In genomic region chr19:19534556-19535265, GRCh38 we compare ENCODE assay signal across 17 cellular contexts. TPM values are rescaled to one million over a fixed set of nuclear protein-coding genes. Genes with fewer than 3 reads are reported as not detected.
A peak's percentile ranks its signal among the peaks of the same experiment; 100 is the strongest.
DNase-seq lines count a peak whose midpoint lies in the region; ATAC-seq, FAIRE-seq and TF ChIP-seq lines count a peak whose summit lies in the region.
"Had no signal": no experiment of that assay in that cellular context is flagged by ENCODE, and none has a peak within 500 bp of the region (broad histone marks: within the 10 kb centered on the region; RNA-seq: fewer than 3 reads in every experiment).

No MANE protein-coding gene starts in this region.

- H3K36me3 Mint-ChIP-seq in Caco-2 (ENCODE audit: insufficient read depth, unreplicated experiment) (peaks cover 31% of the 10 kb centered on the region), T-helper 17 cell (ENCODE audit: low read depth) (no peaks in the 10 kb centered on the region)

- H3K27me3 Mint-ChIP-seq in Caco-2 (ENCODE audit: insufficient read depth, unreplicated experiment) (no peaks in the 10 kb centered on the region), T-helper 17 cell (peaks cover 6% of the 10 kb centered on the region)

- H3K9me3 ChIP-seq in Caco-2 (no peaks in the 10 kb centered on the region), T-helper 17 cell (ENCODE audit: control insufficient read depth, low read length, poor library complexity, severe bottlenecking) (no peaks in the 10 kb centered on the region), kidney (ENCODE audit: control insufficient read depth in 1 of 2, low read length in 2 of 2) (no peaks in the 10 kb centered on the region)
- H3K9me3 ChIP-seq: A549; BLaER1 treated with 17β-estradiol and CSF1 and Interleukin-3, amounts not matched to agents 10 nM and 100 nM had no signal

- H3K4me1 Mint-ChIP-seq in Caco-2 (ENCODE audit: low read depth, unreplicated experiment) (peaks cover 16% of the 10 kb centered on the region), T-helper 17 cell (peaks cover 25% of the 10 kb centered on the region)

- no peak overlapping the region for H3K27ac ChIP-seq in kidney (ENCODE audit: low read depth in 2 of 2, low read length in 2 of 2)
- H3K27ac ChIP-seq: A549, RWPE1 had no signal

- POLR2A ChIA-PET in Caco-2 (lab: Charles Lee): no interaction called here

- H3K4me3 Mint-ChIP-seq in Caco-2 (ENCODE audit: unreplicated experiment) (no peak overlapping the region), T-helper 17 cell (no peak overlapping the region)

- FAIRE-seq in kidney (lab: Jason Lieb, UNC): no peak
- FAIRE-seq: A549, GM12892 had no signal

- CTCF ChIA-PET in Caco-2 (lab: Charles Lee): no interaction called here

- TF ChIP-seq CTCF in Caco-2 (IDR thresholded peaks at IDR 0.05; ENCODE audit: insufficient read depth in 1 of 2, low read depth in 1 of 2, low read length in 1 of 2, severe bottlenecking in 1 of 2, unreplicated experiment in 1 of 2) (no peak), kidney (IDR thresholded peaks at IDR 0.05; ENCODE audit: borderline replicate concordance, extremely low read depth, insufficient read depth) (no peak)

- no peak overlapping the region for H3K9ac ChIP-seq in kidney (ENCODE audit: low read length in 2 of 2)

- peak overlapping the region; percentile 22 for H3K27ac Mint-ChIP-seq in Caco-2 (ENCODE audit: unreplicated experiment)
- H3K27ac Mint-ChIP-seq in T-helper 17 cell: peak overlapping the region; percentile 4

- intact Hi-C loops in Caco-2 (cut with micrococcal nuclease; ENCODE audit: unreplicated experiment) (loop anchor here (5.0 kb wide), 1 partner anchor 93 kb away; the partner anchor contains the start of gene LPAR2), kidney (cut with DNase I) (loop anchor here (5.0 to 10.0 kb wide), 2 partner anchors 108 to 430 kb away; partner anchors contain the start of gene GMIP)

- H3K4me3 ChIP-seq in Caco-2 (ENCODE audit: low read depth, low read length): no peak overlapping the region
- no peak overlapping the region for H3K4me3 ChIP-seq in kidney (ENCODE audit: low read length in 2 of 2)
- H3K4me3 ChIP-seq: A549; BLaER1 treated with 17β-estradiol and CSF1 and Interleukin-3, amounts not matched to agents 10 nM and 100 nM had no signal

- H3K36me3 ChIP-seq in Caco-2 (ENCODE audit: control insufficient read depth, insufficient read depth, low read length): no peaks in the 10 kb centered on the region
- no peaks in the 10 kb centered on the region for H3K36me3 ChIP-seq in kidney (ENCODE audit: control insufficient read depth in 1 of 2, insufficient read depth in 2 of 2, low read length in 2 of 2)

- no peak for ATAC-seq in T-helper 17 cell
- ATAC-seq: A549 had no signal

- no TSS peak for BruUV-seq in Caco-2 (replicated peaks; lab: Mats Ljungman, UMichigan)

- H3K9me3 Mint-ChIP-seq in Caco-2 (ENCODE audit: unreplicated experiment): no peaks in the 10 kb centered on the region

- H3K4me1 ChIP-seq in Caco-2 (no peaks in the 10 kb centered on the region), kidney (ENCODE audit: control insufficient read depth in 1 of 2, insufficient read depth in 1 of 2, low read depth in 1 of 2, low read length in 2 of 2) (peaks cover 5 to 11% of the 10 kb centered on the region in 2 donors)
- H3K4me1 ChIP-seq: A549 had no signal

- no peaks in the 10 kb centered on the region for H3K27me3 ChIP-seq in Caco-2 (replicated peaks; ENCODE audit: control insufficient read depth, insufficient read depth, low read length)

- DNase-seq in Caco-2 (no peak), T-helper 17 cell (no peak), kidney (peak; percentile 63), SHP77 treated with DMSO at 0.1 percent for 48 hours (lab: John Stamatoyannopoulos, UW) (no peak), D341Med (ENCODE audit: low spot score) (no peak), OCI-M2 (lab: John Stamatoyannopoulos, UW; ENCODE audit: unreplicated experiment) (no peak)
- DNase-seq: KBM-7, NCI-H1417 treated with DMSO at 0.1 percent for 48 hours, NCI-H1930, NCI-H446, NCI-H69, OCI-M1 had no signal

RNA-seq across cellular contexts. Expression of gene CILP2, which starts 3.4 kb away (rescaled TPM):
- 1.1 and 1.3 TPM in 2 replicates for total RNA-seq in Caco-2 (2022)
- under 1 TPM; 0.73 to 0.99 TPM for total RNA-seq in T-helper 17 cell
- total RNA-seq in kidney: 0.41 TPM
- not detected for polyA plus RNA-seq in kidney (ENCODE audit: insufficient read depth, low read depth, low replicate concordance)
- total RNA-seq: SK-MEL-5 had no signal

RNA-seq across cellular contexts. Expression of gene YJEFN3, which starts 6.0 kb away (rescaled TPM):
- total RNA-seq in Caco-2 (2022): 6.7 and 8.1 TPM in 2 replicates
- 1 to 10 TPM; 3.0 to 6.1 TPM for total RNA-seq in T-helper 17 cell
- total RNA-seq in kidney: 3.7 TPM
- polyA plus RNA-seq in kidney (ENCODE audit: insufficient read depth, low read depth, low replicate concordance): 3.1 TPM

RNA-seq across cellular contexts. Expression of gene NDUFA13, which starts 18.7 kb away (rescaled TPM):
- total RNA-seq in Caco-2 (2022) (345 and 355 TPM in 2 replicates), T-helper 17 cell (100 to 1,000 TPM; 175 to 195 TPM), kidney (328 TPM)
- 627 TPM for polyA plus RNA-seq in kidney (ENCODE audit: insufficient read depth, low read depth, low replicate concordance)

RNA-seq across cellular contexts. Expression of gene TSSK6, which starts 19.4 kb away (rescaled TPM):
- 3.1 and 3.8 TPM in 2 replicates for total RNA-seq in Caco-2 (2022)
- 1 to 10 TPM; 3.8 to 3.9 TPM for total RNA-seq in T-helper 17 cell
- total RNA-seq in kidney: 3.7 TPM
- polyA plus RNA-seq in kidney (ENCODE audit: insufficient read depth, low read depth, low replicate concordance): 1.4 TPM
